In the genomic region with DNA sequence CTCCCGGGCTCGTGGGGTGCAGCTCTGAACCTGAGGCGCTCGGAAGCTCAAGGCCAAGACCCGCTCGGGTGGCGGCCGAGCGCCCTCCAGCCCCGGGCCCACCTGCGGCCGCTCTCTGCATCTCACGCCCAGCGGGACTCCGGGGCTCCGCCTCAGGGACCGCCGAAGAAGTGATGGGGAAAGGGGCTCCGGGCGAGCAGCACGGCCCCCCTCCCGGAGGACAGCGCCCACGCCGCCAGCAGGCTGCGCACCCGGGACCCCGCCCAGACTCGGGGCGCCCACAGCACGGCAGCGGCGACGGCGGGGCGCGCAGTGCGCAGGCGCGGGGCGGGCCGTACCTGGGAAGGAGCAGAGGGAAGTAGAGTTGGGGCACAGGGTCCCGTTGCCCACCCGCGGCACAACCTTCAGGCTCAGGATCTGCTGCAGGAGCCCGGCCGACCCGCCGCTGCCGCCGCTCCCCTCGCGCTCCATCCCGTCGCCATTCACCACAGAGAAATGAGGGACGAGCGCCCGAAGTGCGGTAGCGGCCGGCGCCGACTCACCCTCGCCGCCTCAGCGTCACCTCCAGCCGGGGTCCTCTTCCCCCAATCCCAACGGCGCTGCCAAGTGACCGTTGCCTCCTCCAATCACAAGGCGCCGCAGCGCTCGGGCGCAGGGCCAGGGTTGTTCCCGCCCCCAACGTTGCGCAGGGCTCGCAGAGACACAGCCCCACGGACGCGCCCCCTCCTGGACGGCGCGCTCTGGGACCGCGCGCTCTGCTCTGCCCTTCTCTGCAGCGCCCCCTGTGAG, we compare ENCODE assay signal across 8 cellular contexts. TPM values are rescaled to one million over a fixed set of nuclear protein-coding genes. Genes with fewer than 3 reads are reported as not detected.
A peak's percentile ranks its signal among the peaks of the same experiment; 100 is the strongest.
DNase-seq lines count a peak whose midpoint lies in the region; ATAC-seq, FAIRE-seq and TF ChIP-seq lines count a peak whose summit lies in the region.

A gene with protein sequence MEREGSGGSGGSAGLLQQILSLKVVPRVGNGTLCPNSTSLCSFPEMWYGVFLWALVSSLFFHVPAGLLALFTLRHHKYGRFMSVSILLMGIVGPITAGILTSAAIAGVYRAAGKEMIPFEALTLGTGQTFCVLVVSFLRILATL (minus strand): TSS at position 560 of the 789 bp plus-strand sequence. CDS start 89 bp downstream, at position 471.

- H3K36me3 Mint-ChIP-seq in activated T-helper 2 cell treated with anti-CD3 and anti-CD28 coated beads, Interferon-gamma antibody, Interleukin-2, Interleukin-4, amounts not matched to agents 10 μg/mL and 5 μg/mL and 100 μg/mL, durations not matched to agents 14 hours and 24 hours and 36 hours (ENCODE audit: low read depth): peaks cover 25% of the 10 kb centered on the region
- no peaks in the 10 kb centered on the region for H3K36me3 Mint-ChIP-seq in natural killer cell

- peak within 1 kb of the TSS; percentile 57 for H3K27ac ChIP-seq in RWPE2 (ENCODE audit: poor library complexity, severe bottlenecking)

- no peaks in the 10 kb centered on the region for H3K9me3 ChIP-seq in RWPE2 (ENCODE audit: severe bottlenecking)

- in situ Hi-C loops in G401 (cut with HindIII; ENCODE audit: low sequenced_read_pairs): no loop called here

- no peaks in the 10 kb centered on the region for H3K9me3 Mint-ChIP-seq in activated T-helper 2 cell treated with anti-CD3 and anti-CD28 coated beads, Interferon-gamma antibody, Interleukin-2, Interleukin-4, amounts not matched to agents 10 μg/mL and 5 μg/mL and 100 μg/mL, durations not matched to agents 14 hours and 24 hours and 36 hours
- H3K9me3 Mint-ChIP-seq in natural killer cell: peaks cover 0 to 2% of the 10 kb centered on the region in 2 donors

- peak; percentile 98 for TF ChIP-seq POLR2A in H54 (IDR thresholded peaks at IDR 0.05; ENCODE audit: low read depth, low read length)

- peak; percentile 90 for ATAC-seq in RWPE2 (ENCODE audit: low read depth)
- ATAC-seq in natural killer cell: peak; percentile 89 to 97 (median 91)

- no peaks in the 10 kb centered on the region for H3K27me3 ChIP-seq in RWPE2 (ENCODE audit: insufficient read depth, poor library complexity, severe bottlenecking)

- H3K4me3 ChIP-seq in RWPE2 (ENCODE audit: severe bottlenecking) (peak within 1 kb of the TSS; percentile 95), fibroblast of mammary gland (ENCODE audit: control insufficient read depth, low read depth, low read length) (peak within 1 kb of the TSS; percentile 70)

- intact Hi-C loops in activated T-helper 2 cell treated with anti-CD3 and anti-CD28 coated beads, Interferon-gamma antibody, Interleukin-2, Interleukin-4, amounts not matched to agents 10 μg/mL and 5 μg/mL and 100 μg/mL, durations not matched to agents 14 hours and 24 hours and 36 hours (cut with micrococcal nuclease): loop anchor here (1.0 to 5.0 kb wide), 6 partner anchors 31 to 267 kb away; partner anchors contain the start of genes ADAT1, CFDP1, GABARAPL2 and KARS1
- intact Hi-C loops in natural killer cell (cut with micrococcal nuclease): loop anchor here (1.0 to 5.0 kb wide), 5 partner anchors 30 to 183 kb away; partner anchors contain the start of genes ADAT1, GABARAPL2, KARS1 and TERF2IP

- peak; percentile 97 for DNase-seq in G401 (ENCODE audit: low spot score)
- DNase-seq in H54 (ENCODE audit: insufficient read length, low spot score): peak; percentile 97
- peak; percentile 98 for DNase-seq in LoVo (ENCODE audit: low spot score)
- peak; percentile 99 for DNase-seq in RWPE2 (ENCODE audit: low spot score)
- peak; percentile 98 for DNase-seq in activated T-helper 2 cell treated with anti-CD3 and anti-CD28 coated beads, Interferon-gamma antibody, Interleukin-2, Interleukin-4, amounts not matched to agents 10 μg/mL and 5 μg/mL and 100 μg/mL, durations not matched to agents 14 hours and 24 hours and 36 hours (ENCODE audit: low spot score)
- DNase-seq in fibroblast of mammary gland (ENCODE audit: low read depth): peak; percentile 98
- DNase-seq in natural killer cell: peak; percentile 98
- DNase-seq in stimulated activated naive CD4-positive, alpha-beta T cell treated with Interleukin-2 at 50 U/mL for 16 hours (lab: John Stamatoyannopoulos, UW): peak; percentile 98

- 0 out of 2 replicates have a peak, but pooled peaks cover 5% of the 10 kb centered on the region for H3K36me3 ChIP-seq in RWPE2 (ENCODE audit: low read depth)

- peak; percentile 65 for FAIRE-seq in H54 (lab: Jason Lieb, UNC)

- H3K27ac Mint-ChIP-seq in activated T-helper 2 cell treated with anti-CD3 and anti-CD28 coated beads, Interferon-gamma antibody, Interleukin-2, Interleukin-4, amounts not matched to agents 10 μg/mL and 5 μg/mL and 100 μg/mL, durations not matched to agents 14 hours and 24 hours and 36 hours: peak within 1 kb of the TSS; percentile 89
- H3K27ac Mint-ChIP-seq in natural killer cell: peak within 1 kb of the TSS; percentile 95 to 97

- H3K4me1 Mint-ChIP-seq in activated T-helper 2 cell treated with anti-CD3 and anti-CD28 coated beads, Interferon-gamma antibody, Interleukin-2, Interleukin-4, amounts not matched to agents 10 μg/mL and 5 μg/mL and 100 μg/mL, durations not matched to agents 14 hours and 24 hours and 36 hours (ENCODE audit: low read depth): peaks cover 36% of the 10 kb centered on the region
- peaks cover 46 to 52% of the 10 kb centered on the region in 2 donors for H3K4me1 Mint-ChIP-seq in natural killer cell

- peaks cover 9% of the 10 kb centered on the region for H3K4me1 ChIP-seq in RWPE2 (ENCODE audit: insufficient read depth, poor library complexity, severe bottlenecking)

- peaks cover 2% of the 10 kb centered on the region for H3K27me3 Mint-ChIP-seq in activated T-helper 2 cell treated with anti-CD3 and anti-CD28 coated beads, Interferon-gamma antibody, Interleukin-2, Interleukin-4, amounts not matched to agents 10 μg/mL and 5 μg/mL and 100 μg/mL, durations not matched to agents 14 hours and 24 hours and 36 hours (ENCODE audit: low read depth)
- no peaks in the 10 kb centered on the region for H3K27me3 Mint-ChIP-seq in natural killer cell (ENCODE audit: low read depth in 2 of 2)

- TF ChIP-seq CTCF in RWPE2 (IDR thresholded peaks at IDR 0.05; ENCODE audit: poor library complexity, severe bottlenecking) (peak; percentile 100), fibroblast of mammary gland (conservative IDR thresholded peaks at IDR 0.05; ENCODE audit: control insufficient read depth, insufficient read depth, low read depth, low read length) (peak; percentile 97), natural killer cell (IDR thresholded peaks at IDR 0.05) (no peak)

- H3K4me3 Mint-ChIP-seq in activated T-helper 2 cell treated with anti-CD3 and anti-CD28 coated beads, Interferon-gamma antibody, Interleukin-2, Interleukin-4, amounts not matched to agents 10 μg/mL and 5 μg/mL and 100 μg/mL, durations not matched to agents 14 hours and 24 hours and 36 hours (ENCODE audit: low read depth): peak within 1 kb of the TSS; percentile 91
- peak within 1 kb of the TSS; percentile 97 for H3K4me3 Mint-ChIP-seq in natural killer cell

RNA-seq across cellular contexts. Expression of the gene that starts here (rescaled TPM):
- total RNA-seq in G401 (2014; rRNA removed; shearing (Covaris generic)): 33.0 and 47.7 TPM in 2 replicates
- total RNA-seq in activated T-helper 2 cell treated with anti-CD3 and anti-CD28 coated beads, Interferon-gamma antibody, Interleukin-2, Interleukin-4, amounts not matched to agents 10 μg/mL and 5 μg/mL and 100 μg/mL, durations not matched to agents 14 hours and 24 hours and 36 hours: 35.6 and 39.9 TPM in 2 replicates
- 10 to 100 TPM; 51.5 to 61.0 (median 53.9) TPM for total RNA-seq in natural killer cell

Comparison
In these comparisons a context has a peak if more than half of its experiments do, and no peak if none do; other contexts are left out.
1. Peak in every context shown above with its lines: DNase-seq, ATAC-seq, H3K4me3 ChIP-seq and H3K27ac ChIP-seq.